8 cellular contexts compared by ENCODE assay signal in genomic region chr5:80408976-80409926, GRCh38. TPM values are rescaled to one million over a fixed set of nuclear protein-coding genes. Genes with fewer than 3 reads are reported as not detected.
A peak's percentile ranks its signal among the peaks of the same experiment; 100 is the strongest.
DNase-seq lines count a peak whose midpoint lies in the region; ATAC-seq, FAIRE-seq and TF ChIP-seq lines count a peak whose summit lies in the region.

No MANE protein-coding gene starts in this region.

- H4K20me1 ChIP-seq in astrocyte (ENCODE audit: insufficient read depth, low read length): peaks cover 10% of the 10 kb centered on the region

- H3K4me1 ChIP-seq in heart left ventricle (peaks cover 0 to 42% (median 30%) of the 10 kb centered on the region in 12 donors), astrocyte (ENCODE audit: insufficient read depth, low read length) (peaks cover 3% of the 10 kb centered on the region), lower lobe of right lung (peaks cover 29% of the 10 kb centered on the region), urinary bladder (ENCODE audit: insufficient read depth) (no peaks in the 10 kb centered on the region)

- H3K27me3 ChIP-seq in heart left ventricle: no peaks in the 10 kb centered on the region
- H3K27me3 ChIP-seq in astrocyte (ENCODE audit: insufficient read depth, low read length): no peaks in the 10 kb centered on the region
- H3K27me3 ChIP-seq in lower lobe of right lung (ENCODE audit: low read depth): no peaks in the 10 kb centered on the region

- H3K27ac ChIP-seq in heart left ventricle (peak overlapping the region in 10 of 12 donors; percentile 89 to 99 (median 96)), astrocyte (ENCODE audit: low read depth, low read length) (no peak overlapping the region), lower lobe of right lung (peak overlapping the region; percentile 97), urinary bladder (ENCODE audit: low read depth) (no peak overlapping the region)

- H3K27me3 Mint-ChIP-seq in astrocyte (ENCODE audit: low read depth, unreplicated experiment): no peaks in the 10 kb centered on the region

- peak overlapping the region; percentile 78 for H3K27ac Mint-ChIP-seq in astrocyte (ENCODE audit: unreplicated experiment)

- no peaks in the 10 kb centered on the region for H3K9me3 ChIP-seq in heart left ventricle
- no peaks in the 10 kb centered on the region for H3K9me3 ChIP-seq in astrocyte (ENCODE audit: insufficient read depth, low read depth, low read length)
- no peaks in the 10 kb centered on the region for H3K9me3 ChIP-seq in lower lobe of right lung

- ATAC-seq in heart left ventricle (no peak), Right ventricle myocardium inferior (no peak), lower lobe of right lung (no peak), HG02970 (IDR thresholded peaks at IDR 0.05; ENCODE audit: low FRiP score, unreplicated experiment) (no peak)

- peak overlapping the region; percentile 97 for H3K9ac ChIP-seq in astrocyte (ENCODE audit: low read length)

- no peak for FAIRE-seq in astrocyte (lab: Jason Lieb, UNC)

- peaks cover 61% of the 10 kb centered on the region for H3K79me2 ChIP-seq in astrocyte (ENCODE audit: insufficient read depth, low read length)

- H2AFZ ChIP-seq in astrocyte (ENCODE audit: low read depth, low read length): no peak overlapping the region

- H3K36me3 ChIP-seq in heart left ventricle (peaks cover 0 to 12% (median 0%) of the 10 kb centered on the region in 9 donors), astrocyte (ENCODE audit: insufficient read depth, low read length) (no peaks in the 10 kb centered on the region), lower lobe of right lung (no peaks in the 10 kb centered on the region), urinary bladder (ENCODE audit: insufficient read depth) (no peaks in the 10 kb centered on the region)

- peak overlapping the region; percentile 83 for H3K4me2 ChIP-seq in astrocyte (ENCODE audit: low read length)

- peaks cover 20% of the 10 kb centered on the region for H3K4me1 Mint-ChIP-seq in astrocyte (ENCODE audit: low read depth, unreplicated experiment)

- peak overlapping the region; percentile 89 for H3K4me3 Mint-ChIP-seq in astrocyte (ENCODE audit: unreplicated experiment)

- H3K4me3 ChIP-seq in heart left ventricle: peak overlapping the region; percentile 56 to 94 (median 77)
- H3K4me3 ChIP-seq in astrocyte (ENCODE audit: insufficient read depth, low read depth, low read length): peak overlapping the region; percentile 80
- peak overlapping the region; percentile 90 for H3K4me3 ChIP-seq in lower lobe of right lung
- H3K4me3 ChIP-seq in urinary bladder (ENCODE audit: low read depth, low read length): peak overlapping the region; percentile 75

- 39 to 48% (median 41%) methylated on average over 10 of the region's 10 CpGs for WGBS in heart left ventricle, 4 donors
- WGBS in urinary bladder: 33% methylated on average over 10 of the region's 10 CpGs

- intact Hi-C loops in heart left ventricle (cut with DNase I): loop anchor here in 2 of 10 donors (5.0 to 10.0 kb wide), 3 partner anchors 154 to 317 kb away; partner anchors contain the start of gene SERINC5 (in 1 of the 2)
- intact Hi-C loops in Right ventricle myocardium inferior (cut with DNase I): loop anchor here (2.0 to 10.0 kb wide), 3 partner anchors 246 to 824 kb away; partner anchors contain the start of genes CKMT2, DHFR and MSH3
- intact Hi-C loops in lower lobe of right lung (cut with DNase I): no loop called here

- no peak for DNase-seq in heart left ventricle
- DNase-seq in Right ventricle myocardium inferior (ENCODE audit: missing footprints): no peak
- no peak for DNase-seq in astrocyte (ENCODE audit: low read depth)
- no peak for DNase-seq in lower lobe of right lung
- no peak for DNase-seq in NCI-H128 (lab: John Stamatoyannopoulos, UW; ENCODE audit: unreplicated experiment)
- DNase-seq in NCI-H1048 (lab: John Stamatoyannopoulos, UW): no peak

- TF ChIP-seq CTCF in heart left ventricle (IDR thresholded peaks at IDR 0.05) (no peak), astrocyte (IDR thresholded peaks at IDR 0.05; ENCODE audit: insufficient read depth, low read depth, low read length) (no peak), lower lobe of right lung (IDR thresholded peaks at IDR 0.05) (no peak)

- no peaks in the 10 kb centered on the region for H3K36me3 Mint-ChIP-seq in astrocyte (ENCODE audit: low read depth, unreplicated experiment)

- H3K9me3 Mint-ChIP-seq in astrocyte (ENCODE audit: unreplicated experiment): peaks cover 2% of the 10 kb centered on the region

- TF ChIP-seq POLR2A in heart left ventricle (IDR thresholded peaks at IDR 0.05): no peak

RNA-seq across cellular contexts. Expression of gene ZFYVE16, which starts 1.4 kb away (rescaled TPM):
- total RNA-seq in heart left ventricle (10 to 100 TPM; 16.1 to 53.2 (median 39.2) TPM), Right ventricle myocardium inferior (32.8 TPM), astrocyte (48.5 and 48.8 TPM in 2 replicates), lower lobe of right lung (65.4 TPM), urinary bladder (141 TPM)
- polyA plus RNA-seq in heart left ventricle (10 to 100 TPM; 10.3 to 17.8 TPM), urinary bladder (15.6 TPM)

Comparison
In these comparisons a context has a peak if more than half of its experiments do, and no peak if none do; other contexts are left out.
1. H3K27ac ChIP-seq: peak in heart left ventricle (10 of 12) and lower lobe of right lung (single experiment); none in astrocyte (single experiment) and urinary bladder (single experiment).
2. Peak in every context shown above with its lines, with median percentiles within 50 percentile points of each other: H3K4me3 ChIP-seq.